6 cellular contexts compared by ENCODE assay signal in the genomic region with DNA sequence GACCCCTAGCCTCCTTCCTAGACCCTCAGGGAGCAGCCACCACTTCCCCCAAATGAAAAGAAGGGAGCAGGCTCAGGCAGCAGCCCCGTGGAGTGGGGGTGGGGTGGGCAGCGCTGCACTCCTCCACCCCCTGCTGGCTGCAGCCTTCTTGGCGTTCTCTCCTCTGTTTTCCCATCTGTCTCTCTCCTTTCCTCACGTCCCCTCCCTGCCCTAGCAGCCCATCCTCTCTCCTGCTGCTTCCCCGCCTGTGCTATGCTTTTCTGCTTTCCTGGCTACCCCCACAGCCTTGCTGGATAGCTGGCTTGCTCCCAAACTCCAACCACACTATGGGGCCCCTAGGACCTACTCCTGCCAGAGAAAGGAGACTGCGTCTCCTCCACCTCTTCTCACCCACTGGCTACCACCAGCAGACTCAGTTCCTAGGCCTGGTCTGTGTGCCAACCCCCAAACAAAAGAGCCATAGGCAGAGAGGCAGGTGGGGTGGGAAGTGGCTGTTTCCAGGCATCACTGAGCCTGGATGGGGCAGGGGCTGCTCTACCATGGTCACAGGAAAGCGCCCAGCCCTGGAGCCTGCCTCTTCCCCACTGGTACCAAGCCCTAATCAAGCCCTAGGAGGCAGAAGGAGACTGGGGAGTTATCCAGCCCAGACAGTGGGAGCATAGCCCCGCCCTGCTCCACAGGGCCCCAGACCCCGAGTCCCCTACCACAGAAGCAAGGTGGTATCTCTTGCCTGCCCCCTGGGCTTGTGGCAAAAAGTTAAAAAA. TPM values are rescaled to one million over a fixed set of nuclear protein-coding genes. Genes with fewer than 3 reads are reported as not detected.
A peak's percentile ranks its signal among the peaks of the same experiment; 100 is the strongest.
DNase-seq lines count a peak whose midpoint lies in the region; ATAC-seq and TF ChIP-seq lines count a peak whose summit lies in the region.

No MANE protein-coding gene starts in this region.

- no peaks in the 10 kb centered on the region for H3K36me3 Mint-ChIP-seq in natural killer cell treated with Interleukin-12 subunit alpha and Interleukin-12 subunit beta and Interleukin-15 and Interleukin-18, amount 100 ng/mL, for 72 hours

- DNase-seq in COR-L47 (lab: John Stamatoyannopoulos, UW) (peak; percentile 66), NCI-H2227 (lab: John Stamatoyannopoulos, UW; ENCODE audit: unreplicated experiment) (peak; percentile 45), fibroblast of pulmonary artery (ENCODE audit: low read depth) (peak; percentile 66), posterior vena cava (ENCODE audit: low spot score) (no peak)
- no peak for DNase-seq in natural killer cell treated with Interleukin-12 subunit alpha and Interleukin-12 subunit beta and Interleukin-15 and Interleukin-18, amount 100 ng/mL, for 72 hours (ENCODE audit: low spot score)

- no peaks in the 10 kb centered on the region for H3K9me3 Mint-ChIP-seq in natural killer cell treated with Interleukin-12 subunit alpha and Interleukin-12 subunit beta and Interleukin-15 and Interleukin-18, amount 100 ng/mL, for 72 hours

- TF ChIP-seq CTCF in fibroblast of pulmonary artery (IDR thresholded peaks at IDR 0.05; ENCODE audit: low read length, missing control alignments): peak; percentile 67

- ATAC-seq in GM19023 (IDR thresholded peaks at IDR 0.05; ENCODE audit: unreplicated experiment): no peak
- ATAC-seq in natural killer cell treated with Interleukin-12 subunit alpha and Interleukin-12 subunit beta and Interleukin-15 and Interleukin-18, amount 100 ng/mL, for 72 hours: no peak

- H3K27ac Mint-ChIP-seq in natural killer cell treated with Interleukin-12 subunit alpha and Interleukin-12 subunit beta and Interleukin-15 and Interleukin-18, amount 100 ng/mL, for 72 hours: no peak overlapping the region

- H3K27me3 Mint-ChIP-seq in natural killer cell treated with Interleukin-12 subunit alpha and Interleukin-12 subunit beta and Interleukin-15 and Interleukin-18, amount 100 ng/mL, for 72 hours: peaks cover 0 to 11% of the 10 kb centered on the region in 2 donors

- no peak overlapping the region for H3K4me3 Mint-ChIP-seq in natural killer cell treated with Interleukin-12 subunit alpha and Interleukin-12 subunit beta and Interleukin-15 and Interleukin-18, amount 100 ng/mL, for 72 hours

- H3K4me3 ChIP-seq in fibroblast of pulmonary artery (replicated peaks; ENCODE audit: low read depth, low read length): no peak overlapping the region

- H3K4me1 Mint-ChIP-seq in natural killer cell treated with Interleukin-12 subunit alpha and Interleukin-12 subunit beta and Interleukin-15 and Interleukin-18, amount 100 ng/mL, for 72 hours (ENCODE audit: low read depth in 2 of 2): peaks cover 8 to 14% of the 10 kb centered on the region in 2 donors

- intact Hi-C loops in posterior vena cava (cut with DNase I): no loop called here

RNA-seq across cellular contexts. Expression of a gene that starts 3.4 kb away (rescaled TPM):
- under 1 TPM; 0.05 to 0.32 TPM for total RNA-seq in posterior vena cava
- under 1 TPM; 0.25 to 1.00 TPM for total RNA-seq in natural killer cell treated with Interleukin-12 subunit alpha and Interleukin-12 subunit beta and Interleukin-15 and Interleukin-18, amount 100 ng/mL, for 72 hours

RNA-seq across cellular contexts. Expression of a gene that starts 3.8 kb away (rescaled TPM):
- total RNA-seq in posterior vena cava: not detected
- not detected for total RNA-seq in natural killer cell treated with Interleukin-12 subunit alpha and Interleukin-12 subunit beta and Interleukin-15 and Interleukin-18, amount 100 ng/mL, for 72 hours

RNA-seq across cellular contexts. Expression of a gene that starts 13.9 kb away (rescaled TPM):
- total RNA-seq in posterior vena cava: 10 to 100 TPM; 29.2 to 31.2 TPM
- under 1 TPM; 0.29 to 0.47 TPM for total RNA-seq in natural killer cell treated with Interleukin-12 subunit alpha and Interleukin-12 subunit beta and Interleukin-15 and Interleukin-18, amount 100 ng/mL, for 72 hours

RNA-seq across cellular contexts. Expression of a gene that starts 27.9 kb away (rescaled TPM):
- 1 to 10 TPM; 5.4 to 8.4 TPM for total RNA-seq in posterior vena cava
- total RNA-seq in natural killer cell treated with Interleukin-12 subunit alpha and Interleukin-12 subunit beta and Interleukin-15 and Interleukin-18, amount 100 ng/mL, for 72 hours: 10 to 100 TPM; 32.4 to 75.1 TPM

RNA-seq across cellular contexts. Expression of a gene that starts 31.1 kb away (rescaled TPM):
- total RNA-seq in posterior vena cava: 10 to 100 TPM; 25.3 to 27.1 TPM
- 10 to 100 TPM; 16.7 to 17.5 TPM for total RNA-seq in natural killer cell treated with Interleukin-12 subunit alpha and Interleukin-12 subunit beta and Interleukin-15 and Interleukin-18, amount 100 ng/mL, for 72 hours

Comparison
In these comparisons a context has a peak if more than half of its experiments do, and no peak if none do; other contexts are left out.
1. DNase-seq: peak in COR-L47 (single experiment), NCI-H2227 (single experiment) and fibroblast of pulmonary artery (single experiment); none in posterior vena cava (single experiment) and natural killer cell treated with Interleukin-12 subunit alpha and Interleukin-12 subunit beta and Interleukin-15 and Interleukin-18, amount 100 ng/mL, for 72 hours (single experiment).
2. RNA of a gene that starts 13.9 kb away (total RNA-seq): 29.2 to 31.2 TPM in posterior vena cava; 0.29 to 0.47 TPM in natural killer cell treated with Interleukin-12 subunit alpha and Interleukin-12 subunit beta and Interleukin-15 and Interleukin-18, amount 100 ng/mL, for 72 hours; every median in the first group is over 10 times any median in the second.